Comparison of ENCODE assay signal across 23 cellular contexts in the genomic region with DNA sequence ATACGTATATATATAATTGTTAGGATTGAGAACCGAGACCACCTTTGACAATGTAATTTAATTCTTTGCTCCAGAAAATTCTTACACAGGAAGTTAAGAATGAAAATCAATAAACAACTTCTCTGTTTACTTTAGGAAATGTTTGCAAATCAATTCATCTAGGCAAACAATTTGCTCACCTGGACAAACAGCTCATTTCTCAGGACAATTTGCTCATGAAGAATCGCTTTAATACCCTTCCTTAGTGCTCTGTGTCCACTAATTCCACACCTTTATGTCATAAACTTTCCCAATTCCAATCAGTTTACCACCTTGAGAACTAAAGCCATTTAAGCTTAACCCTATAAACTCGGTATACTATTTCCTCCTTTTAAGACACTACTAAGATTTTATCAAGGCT.
"Had no signal": no experiment of that assay in that cellular context is flagged by ENCODE, and none has a peak within 500 bp of the region (broad histone marks: within the 10 kb centered on the region; RNA-seq: fewer than 3 reads in every experiment).

No MANE protein-coding gene starts in this region.

- H3K27me3 ChIP-seq: Peyer's patch, SJCRH30 had no signal

- H3K36me3 ChIP-seq: Peyer's patch, SJCRH30 had no signal

- H3K4me1 ChIP-seq: Peyer's patch, SJCRH30 had no signal

- H3K9me3 ChIP-seq: Peyer's patch, SJCRH30 had no signal

- H3K27ac ChIP-seq: PC-9, Peyer's patch, SJCRH30 had no signal

- H2AFZ ChIP-seq: PC-9 had no signal

- ATAC-seq: HepG2, Right ventricle myocardium inferior, SK-N-SH treated with all-trans-retinoic acid at 6 μM for 48 hours, T-helper 17 cell had no signal

- H3K4me3 ChIP-seq: PC-9, Peyer's patch, SJCRH30 had no signal

- DNase-seq: IMR-90, Karpas-422, KG1, MM.1S, NCI-H1092 treated with DMSO at 0.1 percent for 48 hours, NCI-H1436, NCI-H187, NCI-H2029, NCI-H2081 treated with DMSO at 0.1 percent for 48 hours, NCI-H2171, NCI-H226, NCI-H446, NCI-H524, NCI-H526 treated with DMSO at 0.1 percent for 48 hours, PC-9, Peyer's patch, SHP77 treated with DMSO at 0.1 percent for 48 hours, SJCRH30, T-helper 1 cell, T-helper 17 cell had no signal

- H3K4me2 ChIP-seq: PC-9 had no signal

- FAIRE-seq: HepG2 had no signal
